ENCODE assay signal across 1 cellular context in genomic region chr18:62509779-62510178, GRCh38.
A peak's percentile ranks its signal among the peaks of the same experiment; 100 is the strongest.
TF ChIP-seq lines count a peak whose summit lies in the region.

No MANE protein-coding gene starts in this region.

TF ChIP-seq in HepG2, 621 proteins besides CTCF, POLR2A, EP300 and RAD21 (continued from another document):
- TF ChIP-seq MAZ (IDR thresholded peaks at IDR 0.05; ENCODE audit: borderline replicate concordance, low read depth, low read length) (no peak), MAZ (CRISPR knock-in tag; IDR thresholded peaks at IDR 0.05; ENCODE audit: low read depth) (no peak), ZSCAN31 (CRISPR knock-in tag; IDR thresholded peaks at IDR 0.05; ENCODE audit: low read depth) (no peak), ZSCAN30 (CRISPR knock-in tag; IDR thresholded peaks at IDR 0.05) (no peak), CREM (IDR thresholded peaks at IDR 0.05) (0 out of 2 replicates have a peak, but pooled peaks have one; percentile 37), CREM (CRISPR knock-in tag; IDR thresholded peaks at IDR 0.05) (no peak), ZNF709 (CRISPR knock-in tag; IDR thresholded peaks at IDR 0.05) (no peak), ZNF503 (CRISPR knock-in tag; IDR thresholded peaks at IDR 0.05) (0 out of 2 replicates have a peak, but pooled peaks have one; percentile 23), ZGPAT (CRISPR knock-in tag; IDR thresholded peaks at IDR 0.05) (0 out of 2 replicates have a peak, but pooled peaks have one; percentile 21), SIX1 (CRISPR knock-in tag; IDR thresholded peaks at IDR 0.05; ENCODE audit: borderline replicate concordance) (0 out of 2 replicates have a peak, but pooled peaks have one; percentile 17), SRSF1 (optimal IDR thresholded peaks at IDR 0.05; ENCODE audit: low read depth, low read length) (no peak), ZFY (CRISPR knock-in tag; IDR thresholded peaks at IDR 0.05) (no peak), CBX5 (CRISPR knock-in tag; IDR thresholded peaks at IDR 0.05; ENCODE audit: borderline replicate concordance) (no peak), ZNF616 (CRISPR knock-in tag; IDR thresholded peaks at IDR 0.05; ENCODE audit: low read depth) (no peak), NFE2 (CRISPR knock-in tag; IDR thresholded peaks at IDR 0.05) (no peak), KLF16 (CRISPR knock-in tag; IDR thresholded peaks at IDR 0.05) (0 out of 4 replicates have a peak, but pooled peaks of 1 of the 2 experiments have one; percentile 16), ZNF776 (CRISPR knock-in tag; IDR thresholded peaks at IDR 0.05) (no peak), HDAC2 (CRISPR knock-in tag; IDR thresholded peaks at IDR 0.05) (peak; percentile 54; the same call in 1 of the 2 replicates), FOXP1 (IDR thresholded peaks at IDR 0.05) (no peak), FOXP1 (CRISPR knock-in tag; IDR thresholded peaks at IDR 0.05) (peak; percentile 40; the same call in 1 of the 2 replicates), ZNF24 (IDR thresholded peaks at IDR 0.05) (no peak), NR2F6 (IDR thresholded peaks at IDR 0.05) (no peak), NR2F6 (CRISPR knock-in tag; IDR thresholded peaks at IDR 0.05) (0 out of 2 replicates have a peak, but pooled peaks have one; percentile 18), SAP130 (CRISPR knock-in tag; IDR thresholded peaks at IDR 0.05; ENCODE audit: low read depth) (peak; percentile 40), ZNF782 (CRISPR knock-in tag; IDR thresholded peaks at IDR 0.05; ENCODE audit: borderline replicate concordance) (no peak), ARID3A (IDR thresholded peaks at IDR 0.05; ENCODE audit: low read depth, low read length) (peak; percentile 74; the same call in 1 of the 2 replicates), MED1 (CRISPR knock-in tag; IDR thresholded peaks at IDR 0.05) (peak; percentile 38; the same call in 1 of the 2 replicates), FOXJ3 (CRISPR knock-in tag; IDR thresholded peaks at IDR 0.05; ENCODE audit: borderline replicate concordance) (peak; percentile 49; the same call in 1 of the 2 replicates), HMG20A (CRISPR knock-in tag; IDR thresholded peaks at IDR 0.05; ENCODE audit: borderline replicate concordance) (peak; percentile 63; the same call in 1 of the 2 replicates), THAP11 (CRISPR knock-in tag; IDR thresholded peaks at IDR 0.05) (peak; percentile 24; the same call in 1 of the 2 replicates), STAT6 (CRISPR knock-in tag; IDR thresholded peaks at IDR 0.05; ENCODE audit: borderline replicate concordance) (no peak), PITX1 (CRISPR knock-in tag; IDR thresholded peaks at IDR 0.05) (no peak), ARNT (IDR thresholded peaks at IDR 0.05) (no peak), ONECUT2 (CRISPR knock-in tag; IDR thresholded peaks at IDR 0.05) (0 out of 2 replicates have a peak, but pooled peaks have one; percentile 22), MYPOP (CRISPR knock-in tag; IDR thresholded peaks at IDR 0.05) (no peak), ZNF577 (CRISPR knock-in tag; IDR thresholded peaks at IDR 0.05; ENCODE audit: borderline replicate concordance, low read depth) (no peak), ZNF569 (CRISPR knock-in tag; IDR thresholded peaks at IDR 0.05; ENCODE audit: borderline replicate concordance) (no peak), ZNF710 (CRISPR knock-in tag; IDR thresholded peaks at IDR 0.05; ENCODE audit: borderline replicate concordance) (no peak), FOXP4 (CRISPR knock-in tag; IDR thresholded peaks at IDR 0.05) (0 out of 2 replicates have a peak, but pooled peaks have one; percentile 31), TAF1 (CRISPR knock-in tag; IDR thresholded peaks at IDR 0.05) (no peak), NCOA2 (CRISPR knock-in tag; IDR thresholded peaks at IDR 0.05) (peak; percentile 57), TBX3 (IDR thresholded peaks at IDR 0.05; ENCODE audit: borderline replicate concordance) (no peak), PCBP1 (IDR thresholded peaks at IDR 0.05; ENCODE audit: borderline replicate concordance, low read depth, low read length) (no peak), ATF7 (IDR thresholded peaks at IDR 0.05) (no peak), ATF7 (CRISPR knock-in tag; IDR thresholded peaks at IDR 0.05) (no peak), NFKBIZ (CRISPR knock-in tag; IDR thresholded peaks at IDR 0.05) (no peak), CEBPG (CRISPR knock-in tag; IDR thresholded peaks at IDR 0.05) (peak; percentile 93), CREB3 (CRISPR knock-in tag; IDR thresholded peaks at IDR 0.05) (no peak), IKZF4 (CRISPR knock-in tag; IDR thresholded peaks at IDR 0.05; ENCODE audit: borderline replicate concordance, low read depth, not compliant biosample characterization) (no peak), HNF4G (IDR thresholded peaks at IDR 0.05; ENCODE audit: borderline replicate concordance, low read depth, low read length) (peak; percentile 76), HNF4G (CRISPR knock-in tag; IDR thresholded peaks at IDR 0.05; ENCODE audit: borderline replicate concordance, low read depth) (no peak), ZNF382 (CRISPR knock-in tag; IDR thresholded peaks at IDR 0.05; ENCODE audit: borderline replicate concordance) (no peak), ASH2L (IDR thresholded peaks at IDR 0.05; ENCODE audit: insufficient read length, low read depth, low read length) (peak; percentile 47), KAT8 (CRISPR knock-in tag; IDR thresholded peaks at IDR 0.05) (0 out of 2 replicates have a peak, but pooled peaks have one; percentile 22), RARA (CRISPR knock-in tag; IDR thresholded peaks at IDR 0.05) (peak; percentile 35; the same call in 1 of the 2 replicates), SIN3A (IDR thresholded peaks at IDR 0.05; ENCODE audit: borderline replicate concordance, low read depth, low read length) (no peak), NCOR1 (IDR thresholded peaks at IDR 0.05; ENCODE audit: borderline replicate concordance, low read length) (peak; percentile 61; the same call in 1 of the 2 replicates), TEAD3 (CRISPR knock-in tag; optimal IDR thresholded peaks at IDR 0.05; ENCODE audit: borderline replicate concordance) (peak; percentile 37), DPF2 (CRISPR knock-in tag; IDR thresholded peaks at IDR 0.05; ENCODE audit: borderline replicate concordance, low read depth) (0 out of 2 replicates have a peak, but pooled peaks have one; percentile 32), ZNF34 (CRISPR knock-in tag; IDR thresholded peaks at IDR 0.05; ENCODE audit: borderline replicate concordance) (no peak)
